7 cellular contexts compared by ENCODE assay signal in genomic region chr14:106192691-106193090, GRCh38.
DNase-seq lines count a peak whose midpoint lies in the region; ATAC-seq and TF ChIP-seq lines count a peak whose summit lies in the region.
"Not testable (repeated sequence)": the region's sequence is repeated elsewhere in the genome, so short reads cannot be mapped to it uniquely, and the experiment has no call there.

No MANE protein-coding gene starts in this region.

- CTCF ChIA-PET in activated CD4-positive, alpha-beta T cell treated with anti-CD3 and anti-CD28 coated beads for 36 hours (lab: Charles Lee); activated CD8-positive, alpha-beta T cell treated with anti-CD3 and anti-CD28 coated beads for 36 hours (lab: Charles Lee): not testable (repeated sequence)

- intact Hi-C loops in activated CD4-positive, alpha-beta T cell treated with anti-CD3 and anti-CD28 coated beads for 36 hours (cut with DNase I, micrococcal nuclease); activated CD8-positive, alpha-beta T cell treated with anti-CD3 and anti-CD28 coated beads for 36 hours (cut with micrococcal nuclease): not testable (repeated sequence)

- H3K9me3 ChIP-seq in KOPT-K1 (ENCODE audit: insufficient read depth, low read length, poor library complexity, severe bottlenecking): not testable (repeated sequence)

- H3K36me3 ChIP-seq in KOPT-K1 (ENCODE audit: insufficient read depth, low read length): not testable (repeated sequence)

- H3K36me3 Mint-ChIP-seq in activated CD4-positive, alpha-beta T cell treated with anti-CD3 and anti-CD28 coated beads for 36 hours (ENCODE audit: low read depth); activated CD8-positive, alpha-beta T cell treated with anti-CD3 and anti-CD28 coated beads for 36 hours (ENCODE audit: low read depth); activated T-cell treated with anti-CD3 and anti-CD28 coated beads, Interleukin-2, amount 50 U/mL, for 72 hours (ENCODE audit: insufficient read depth in 2 of 2); activated naive CD8-positive, alpha-beta T cell treated with anti-CD3 and anti-CD28 coated beads for 36 hours; stimulated activated naive B cell treated with anti-CD40 and anti-IgM and Interleukin-4, amounts not matched to agents 10 μg/mL and 1 μg/mL and 100 μg/mL, for 72 hours: not testable (repeated sequence)

- H3K4me3 Mint-ChIP-seq in activated CD4-positive, alpha-beta T cell treated with anti-CD3 and anti-CD28 coated beads for 36 hours; activated CD8-positive, alpha-beta T cell treated with anti-CD3 and anti-CD28 coated beads for 36 hours; activated T-cell treated with anti-CD3 and anti-CD28 coated beads, Interleukin-2, amount 50 U/mL, for 72 hours; activated naive CD8-positive, alpha-beta T cell treated with anti-CD3 and anti-CD28 coated beads for 36 hours; stimulated activated naive B cell treated with anti-CD40 and anti-IgM and Interleukin-4, amounts not matched to agents 10 μg/mL and 1 μg/mL and 100 μg/mL, for 72 hours: not testable (repeated sequence)

- ATAC-seq in activated CD4-positive, alpha-beta T cell treated with anti-CD3 and anti-CD28 coated beads for 36 hours: peak; percentile 88
- peak; percentile 78 for ATAC-seq in activated CD8-positive, alpha-beta T cell treated with anti-CD3 and anti-CD28 coated beads for 36 hours
- peak; percentile 77 to 91 for ATAC-seq in activated T-cell treated with anti-CD3 and anti-CD28 coated beads, Interleukin-2, amount 50 U/mL, for 72 hours (replicated peaks in 1 of 2)
- ATAC-seq in stimulated activated naive B cell treated with anti-CD40 and anti-IgM and Interleukin-4, amounts not matched to agents 10 μg/mL and 1 μg/mL and 100 μg/mL, for 72 hours (replicated peaks): peak; percentile 69 to 76

- POLR2A ChIA-PET in activated CD4-positive, alpha-beta T cell treated with anti-CD3 and anti-CD28 coated beads for 36 hours (lab: Charles Lee); activated CD8-positive, alpha-beta T cell treated with anti-CD3 and anti-CD28 coated beads for 36 hours (lab: Charles Lee): not testable (repeated sequence)

- peaks cover 18% of the 10 kb centered on the region for H3K4me1 Mint-ChIP-seq in activated CD4-positive, alpha-beta T cell treated with anti-CD3 and anti-CD28 coated beads for 36 hours
- peaks cover 13% of the 10 kb centered on the region for H3K4me1 Mint-ChIP-seq in activated CD8-positive, alpha-beta T cell treated with anti-CD3 and anti-CD28 coated beads for 36 hours (ENCODE audit: low read depth)
- peaks cover 21% of the 10 kb centered on the region for H3K4me1 Mint-ChIP-seq in activated T-cell treated with anti-CD3 and anti-CD28 coated beads, Interleukin-2, amount 50 U/mL, for 72 hours (ENCODE audit: low read depth)
- H3K4me1 Mint-ChIP-seq in activated naive CD8-positive, alpha-beta T cell treated with anti-CD3 and anti-CD28 coated beads for 36 hours: peaks cover 20% of the 10 kb centered on the region
- H3K4me1 Mint-ChIP-seq in stimulated activated naive B cell treated with anti-CD40 and anti-IgM and Interleukin-4, amounts not matched to agents 10 μg/mL and 1 μg/mL and 100 μg/mL, for 72 hours: not testable (repeated sequence)

- H3K27me3 Mint-ChIP-seq in activated CD4-positive, alpha-beta T cell treated with anti-CD3 and anti-CD28 coated beads for 36 hours; activated CD8-positive, alpha-beta T cell treated with anti-CD3 and anti-CD28 coated beads for 36 hours; stimulated activated naive B cell treated with anti-CD40 and anti-IgM and Interleukin-4, amounts not matched to agents 10 μg/mL and 1 μg/mL and 100 μg/mL, for 72 hours: not testable (repeated sequence)
- peaks cover 11% of the 10 kb centered on the region for H3K27me3 Mint-ChIP-seq in activated T-cell treated with anti-CD3 and anti-CD28 coated beads, Interleukin-2, amount 50 U/mL, for 72 hours (ENCODE audit: low read depth)
- H3K27me3 Mint-ChIP-seq in activated naive CD8-positive, alpha-beta T cell treated with anti-CD3 and anti-CD28 coated beads for 36 hours: peaks cover 12% of the 10 kb centered on the region

- H3K9me3 Mint-ChIP-seq in activated CD4-positive, alpha-beta T cell treated with anti-CD3 and anti-CD28 coated beads for 36 hours (ENCODE audit: low read depth); activated CD8-positive, alpha-beta T cell treated with anti-CD3 and anti-CD28 coated beads for 36 hours; activated T-cell treated with anti-CD3 and anti-CD28 coated beads, Interleukin-2, amount 50 U/mL, for 72 hours; activated naive CD8-positive, alpha-beta T cell treated with anti-CD3 and anti-CD28 coated beads for 36 hours; stimulated activated naive B cell treated with anti-CD40 and anti-IgM and Interleukin-4, amounts not matched to agents 10 μg/mL and 1 μg/mL and 100 μg/mL, for 72 hours: not testable (repeated sequence)

- not testable (repeated sequence) for TF ChIP-seq CTCF in activated CD8-positive, alpha-beta T cell treated with anti-CD3 and anti-CD28 coated beads for 36 hours (IDR thresholded peaks at IDR 0.05)

- peak; percentile 58 for DNase-seq in activated CD4-positive, alpha-beta T cell treated with anti-CD3 and anti-CD28 coated beads for 36 hours
- DNase-seq in activated CD8-positive, alpha-beta T cell treated with anti-CD3 and anti-CD28 coated beads for 36 hours: peak; percentile 65
- DNase-seq in activated T-cell treated with anti-CD3 and anti-CD28 coated beads, Interleukin-2, amount 50 U/mL, for 72 hours: peak; percentile 28 to 52
- peak; percentile 54 for DNase-seq in activated naive CD8-positive, alpha-beta T cell treated with anti-CD3 and anti-CD28 coated beads for 36 hours
- DNase-seq in stimulated activated CD4-positive, alpha-beta T cell treated with anti-CD3 and anti-CD28 coated beads, Interleukin-1b, Interleukin-23, amount 100 ng/mL, for 48 hours: peak; percentile 19
- DNase-seq in stimulated activated naive B cell treated with anti-CD40 and anti-IgM and Interleukin-4, amounts not matched to agents 10 μg/mL and 1 μg/mL and 100 μg/mL, for 72 hours: not testable (repeated sequence)

- not testable (repeated sequence) for H3K27ac Mint-ChIP-seq in activated CD4-positive, alpha-beta T cell treated with anti-CD3 and anti-CD28 coated beads for 36 hours; activated CD8-positive, alpha-beta T cell treated with anti-CD3 and anti-CD28 coated beads for 36 hours; activated T-cell treated with anti-CD3 and anti-CD28 coated beads, Interleukin-2, amount 50 U/mL, for 72 hours; activated naive CD8-positive, alpha-beta T cell treated with anti-CD3 and anti-CD28 coated beads for 36 hours; stimulated activated naive B cell treated with anti-CD40 and anti-IgM and Interleukin-4, amounts not matched to agents 10 μg/mL and 1 μg/mL and 100 μg/mL, for 72 hours

- H3K27ac ChIP-seq in KOPT-K1 (ENCODE audit: low read depth, low read length, poor library complexity, severe bottlenecking): peak overlapping the region; percentile 15
